ENCODE assay signal across 11 cellular contexts in the genomic region with DNA sequence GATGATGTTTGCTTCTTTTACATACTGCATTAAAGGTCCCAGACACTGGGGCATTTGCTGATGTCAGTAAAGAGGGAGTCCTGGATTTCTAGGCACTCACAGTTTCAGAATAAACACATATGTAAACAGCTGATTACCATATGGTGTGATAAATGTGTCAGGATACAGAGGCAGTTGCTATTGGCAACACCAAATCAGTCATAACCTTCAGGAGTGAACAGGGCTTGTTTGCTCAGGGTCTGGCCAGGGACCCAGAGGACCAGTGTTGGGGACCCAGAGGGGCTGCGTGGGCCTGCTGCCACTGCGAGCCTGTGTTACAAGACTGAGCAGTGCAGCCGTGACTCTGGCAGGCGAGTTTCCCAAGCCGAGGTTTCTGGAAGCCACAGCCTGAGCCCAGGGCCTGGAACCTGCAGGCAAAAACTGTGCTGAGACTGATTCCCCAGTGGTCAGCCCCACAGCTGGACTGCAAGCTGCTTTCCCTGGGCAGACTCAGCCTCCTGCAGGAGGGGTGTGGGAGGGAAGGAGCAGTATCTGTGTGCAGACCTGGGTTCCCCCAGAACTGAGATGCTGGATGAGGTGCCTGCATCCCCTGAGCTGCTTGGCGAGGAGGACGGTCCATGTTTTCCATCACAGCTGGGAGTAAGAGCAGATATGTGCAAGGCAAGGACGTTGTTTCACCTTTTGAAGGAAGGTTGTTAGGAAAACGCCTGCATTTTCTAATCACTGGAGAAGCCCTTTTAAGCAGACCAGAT. TPM values are rescaled to one million over a fixed set of nuclear protein-coding genes. Genes with fewer than 3 reads are reported as not detected.
DNase-seq lines count a peak whose midpoint lies in the region; ATAC-seq and TF ChIP-seq lines count a peak whose summit lies in the region.
"Had no signal": no experiment of that assay in that cellular context is flagged by ENCODE, and none has a peak within 500 bp of the region (broad histone marks: within the 10 kb centered on the region; RNA-seq: fewer than 3 reads in every experiment).

No MANE protein-coding gene starts in this region.

- H2BK12ac ChIP-seq in mesenchymal stem cell (ENCODE audit: low read length in 2 of 2) = peak overlapping the region; percentile 22 to 57

- peak overlapping the region in 1 of 2 experiments; percentile 69 for H3K4ac ChIP-seq in mesenchymal stem cell (ENCODE audit: low read depth in 1 of 2, low read length in 2 of 2)

- no peak overlapping the region for H3K4me2 ChIP-seq in mesenchymal stem cell (ENCODE audit: low read length, poor library complexity, severe bottlenecking)

- H3K23ac ChIP-seq in mesenchymal stem cell (ENCODE audit: low read length in 2 of 2) = no peak overlapping the region

- H4K91ac ChIP-seq in mesenchymal stem cell (ENCODE audit: low read length) = peak overlapping the region; percentile 60

- no TSS peak for BruUV-seq in MCF 10A (replicated peaks; lab: Mats Ljungman, UMichigan)

- H3K27ac Mint-ChIP-seq in MCF 10A (ENCODE audit: low read depth, unreplicated experiment) = peak overlapping the region; percentile 84
- H3K27ac Mint-ChIP-seq in activated CD8-positive, alpha-beta T cell treated with anti-CD3 and anti-CD28 coated beads, Interleukin-2, amount 10 ng/mL, durations not matched to agents 7 days and 5 days = no peak overlapping the region

- H3K9me3 ChIP-seq in breast epithelium (no peaks in the 10 kb centered on the region), mesenchymal stem cell (ENCODE audit: control insufficient read depth, low read length) (no peaks in the 10 kb centered on the region), aorta (ENCODE audit: control insufficient read depth, low read length) (no peaks in the 10 kb centered on the region)
- H3K9me3 ChIP-seq: neutrophil had no signal

- H3K18ac ChIP-seq in mesenchymal stem cell (ENCODE audit: low read depth in 1 of 2, low read length in 2 of 2) = peak overlapping the region in 1 of 2 experiments; percentile 68

- H3K36me3 ChIP-seq in breast epithelium = no peaks in the 10 kb centered on the region
- H3K36me3 ChIP-seq in mesenchymal stem cell (ENCODE audit: control insufficient read depth in 1 of 2, insufficient read depth in 2 of 2, low read depth in 1 of 2, low read length in 2 of 2) = peaks cover 3% of the 10 kb centered on the region in 2 experiments
- no peaks in the 10 kb centered on the region for H3K36me3 ChIP-seq in aorta (ENCODE audit: control insufficient read depth in 1 of 2, insufficient read depth in 2 of 2, low read length in 1 of 2)
- H3K36me3 ChIP-seq: neutrophil had no signal

- ATAC-seq in aorta (ENCODE audit: low FRiP score) (peak; percentile 17), GM21825 (IDR thresholded peaks at IDR 0.05; ENCODE audit: unreplicated experiment) (no peak)
- no peak for ATAC-seq in activated CD8-positive, alpha-beta T cell treated with anti-CD3 and anti-CD28 coated beads, Interleukin-2, amount 10 ng/mL, durations not matched to agents 7 days and 5 days

- intact Hi-C loops in MCF 10A (cut with micrococcal nuclease) (loop anchor here (2.0 to 10.0 kb wide), 2 partner anchors 103 to 225 kb away; a partner anchor contains a TSS), breast epithelium (cut with DNase I; ENCODE audit: low total_unique reads) (no loop called here), aorta (cut with DNase I) (loop anchor here in 1 of 2 donors (5.0 to 10.0 kb wide), 2 partner anchors 57 to 85 kb away; no protein-coding TSS in a partner anchor)

- DNase-seq in MCF 10A (ENCODE audit: unreplicated experiment) (no peak), breast epithelium (ENCODE audit: low spot score in 2 of 2) (no peak), coronary artery (ENCODE audit: low spot score) (no peak), mesenchymal stem cell (peak; percentile 90), aorta (peak in 1 of 2 donors; percentile 76), HPDE6-E6E7 (ENCODE audit: extremely low spot score) (no peak)
- no peak for DNase-seq in activated CD8-positive, alpha-beta T cell treated with anti-CD3 and anti-CD28 coated beads, Interleukin-2, amount 10 ng/mL, durations not matched to agents 7 days and 5 days
- DNase-seq: activated CD4-positive, CD25-positive, alpha-beta regulatory T cell; SHP77 treated with DMSO at 0.1 percent for 48 hours had no signal

- H3K36me3 Mint-ChIP-seq in MCF 10A (ENCODE audit: insufficient read depth, unreplicated experiment) = peaks cover 14% of the 10 kb centered on the region
- no peaks in the 10 kb centered on the region for H3K36me3 Mint-ChIP-seq in activated CD8-positive, alpha-beta T cell treated with anti-CD3 and anti-CD28 coated beads, Interleukin-2, amount 10 ng/mL, durations not matched to agents 7 days and 5 days (ENCODE audit: low read depth)

- no peak overlapping the region for H2AFZ ChIP-seq in mesenchymal stem cell (ENCODE audit: low read depth, low read length)

- no peak overlapping the region for H3K4me3 ChIP-seq in breast epithelium
- peak overlapping the region; percentile 42 for H3K4me3 ChIP-seq in coronary artery
- no peak overlapping the region for H3K4me3 ChIP-seq in mesenchymal stem cell (ENCODE audit: insufficient read depth in 1 of 2, low read depth in 1 of 2, low read length in 2 of 2)
- H3K4me3 ChIP-seq in aorta (ENCODE audit: low read length in 2 of 2) = no peak overlapping the region

- CTCF ChIA-PET in MCF 10A (lab: Yijun Ruan, JAX) = interaction anchor here (0.9 to 8.6 kb wide), 3 partner anchors 22 to 103 kb away, joined by 3 to 54 read pairs (median 3); a partner anchor contains a TSS
- CTCF ChIA-PET in activated CD8-positive, alpha-beta T cell treated with anti-CD3 and anti-CD28 coated beads, Interleukin-2, amount 10 ng/mL, durations not matched to agents 7 days and 5 days (lab: Charles Lee) = no interaction called here

- no peak for TF ChIP-seq CTCF in MCF 10A (IDR thresholded peaks at IDR 0.05; ENCODE audit: unreplicated experiment)
- no peak for TF ChIP-seq CTCF in breast epithelium (IDR thresholded peaks at IDR 0.05)
- TF ChIP-seq CTCF in coronary artery (IDR thresholded peaks at IDR 0.05) = no peak

- H3K9ac ChIP-seq in mesenchymal stem cell (ENCODE audit: low read length) = peak overlapping the region; percentile 35

- no peak overlapping the region for H3K4me3 Mint-ChIP-seq in MCF 10A (ENCODE audit: unreplicated experiment)
- no peak overlapping the region for H3K4me3 Mint-ChIP-seq in activated CD8-positive, alpha-beta T cell treated with anti-CD3 and anti-CD28 coated beads, Interleukin-2, amount 10 ng/mL, durations not matched to agents 7 days and 5 days

- no peaks in the 10 kb centered on the region for H3K27me3 Mint-ChIP-seq in MCF 10A (ENCODE audit: insufficient read depth, unreplicated experiment)
- peaks cover 26% of the 10 kb centered on the region for H3K27me3 Mint-ChIP-seq in activated CD8-positive, alpha-beta T cell treated with anti-CD3 and anti-CD28 coated beads, Interleukin-2, amount 10 ng/mL, durations not matched to agents 7 days and 5 days (ENCODE audit: low read depth)

- H3K27me3 ChIP-seq in breast epithelium = no peaks in the 10 kb centered on the region
- no peaks in the 10 kb centered on the region for H3K27me3 ChIP-seq in mesenchymal stem cell (ENCODE audit: control insufficient read depth in 1 of 2, insufficient read depth in 1 of 2, low read length in 2 of 2)
- H3K27me3 ChIP-seq in aorta (ENCODE audit: control insufficient read depth in 1 of 2, insufficient read depth in 2 of 2, low read length in 1 of 2) = no peaks in the 10 kb centered on the region

- peaks cover 67% of the 10 kb centered on the region for H3K4me1 Mint-ChIP-seq in MCF 10A (ENCODE audit: insufficient read depth, unreplicated experiment)
- peaks cover 6% of the 10 kb centered on the region for H3K4me1 Mint-ChIP-seq in activated CD8-positive, alpha-beta T cell treated with anti-CD3 and anti-CD28 coated beads, Interleukin-2, amount 10 ng/mL, durations not matched to agents 7 days and 5 days (ENCODE audit: low read depth)

- no peak overlapping the region for H3K14ac ChIP-seq in mesenchymal stem cell (ENCODE audit: low read length in 2 of 2)

- no peak overlapping the region for H2AK5ac ChIP-seq in mesenchymal stem cell (ENCODE audit: low read length, severe bottlenecking)

- no peak for TF ChIP-seq POLR2A in breast epithelium (IDR thresholded peaks at IDR 0.05)

- H2BK120ac ChIP-seq in mesenchymal stem cell (ENCODE audit: low read depth, low read length) = peak overlapping the region; percentile 5

- H3K27ac ChIP-seq in breast epithelium (peak overlapping the region in 1 of 2 donors; percentile 45), coronary artery (peak overlapping the region; percentile 9 to 79), mesenchymal stem cell (ENCODE audit: low read length, poor library complexity, severe bottlenecking) (no peak overlapping the region), aorta (ENCODE audit: low read depth in 1 of 2, low read length in 2 of 2) (peak overlapping the region in 1 of 2 donors; percentile 87)

- H3K4me1 ChIP-seq in breast epithelium = peaks cover 0 to 13% of the 10 kb centered on the region in 2 donors
- H3K4me1 ChIP-seq in mesenchymal stem cell (ENCODE audit: control insufficient read depth, insufficient read depth, low read depth, low read length) = peaks cover 40% of the 10 kb centered on the region
- peaks cover 4 to 6% of the 10 kb centered on the region in 2 donors for H3K4me1 ChIP-seq in aorta (ENCODE audit: control insufficient read depth in 1 of 2, insufficient read depth in 2 of 2, low read length in 2 of 2)

- H2BK15ac ChIP-seq in mesenchymal stem cell (ENCODE audit: low read depth, poor library complexity, severe bottlenecking) = no peak overlapping the region

- H4K8ac ChIP-seq in mesenchymal stem cell (ENCODE audit: low read length) = peak overlapping the region; percentile 10

- H3K79me1 ChIP-seq in mesenchymal stem cell (replicated peaks; ENCODE audit: low read length, poor library complexity, severe bottlenecking) = peaks cover 23% of the 10 kb centered on the region

- no peaks in the 10 kb centered on the region for H3K9me3 Mint-ChIP-seq in MCF 10A (ENCODE audit: unreplicated experiment)
- no peaks in the 10 kb centered on the region for H3K9me3 Mint-ChIP-seq in activated CD8-positive, alpha-beta T cell treated with anti-CD3 and anti-CD28 coated beads, Interleukin-2, amount 10 ng/mL, durations not matched to agents 7 days and 5 days (ENCODE audit: insufficient read depth)

- POLR2A ChIA-PET in MCF 10A (lab: Yijun Ruan, JAX) = interaction anchor here (0.6 to 12.2 kb wide), 7 partner anchors 19 to 86 kb away, joined by 3 to 142 read pairs (median 6); a partner anchor contains a TSS
- POLR2A ChIA-PET in activated CD8-positive, alpha-beta T cell treated with anti-CD3 and anti-CD28 coated beads, Interleukin-2, amount 10 ng/mL, durations not matched to agents 7 days and 5 days (lab: Charles Lee) = no interaction called here

- 77% methylated on average over 9 of the region's 9 CpGs for WGBS in mesenchymal stem cell
- 13 to 14% methylated on average over 9 of the region's 9 CpGs for WGBS in aorta, 2 donors

- H2BK5ac ChIP-seq in mesenchymal stem cell (ENCODE audit: low read depth, low read length, poor library complexity, severe bottlenecking) = no peak overlapping the region

RNA-seq across cellular contexts. Expression of a gene that starts 23.6 kb away (rescaled TPM):
- 80.8 and 89.5 TPM in 2 replicates for total RNA-seq in MCF 10A (2022)
- 10 to 100 TPM; 14.5 to 24.2 (median 21.0) TPM for total RNA-seq in breast epithelium
- 27.5 TPM for polyA plus RNA-seq in mesenchymal stem cell (2013, experiment 1 of 2)
- 23.9 TPM for polyA plus RNA-seq in mesenchymal stem cell (2013, experiment 2 of 2)
- total RNA-seq in aorta = 10 to 100 TPM; 55.2 to 72.4 TPM
- 10 to 100 TPM; 16.7 to 42.4 TPM for polyA plus RNA-seq in aorta
- not detected for total RNA-seq in activated CD8-positive, alpha-beta T cell treated with anti-CD3 and anti-CD28 coated beads, Interleukin-2, amount 10 ng/mL, durations not matched to agents 7 days and 5 days

Comparison
In these comparisons a context has a peak if more than half of its experiments do, and no peak if none do; other contexts are left out.
1. RNA of a gene that starts 23.6 kb away (total RNA-seq): 80.8 to 89.5 TPM in MCF 10A, 55.2 to 72.4 TPM in aorta and 14.5 to 24.2 TPM in breast epithelium; not detected in activated CD8-positive, alpha-beta T cell treated with anti-CD3 and anti-CD28 coated beads, Interleukin-2, amount 10 ng/mL, durations not matched to agents 7 days and 5 days; every median in the first group is over 10 times any median in the second.